ENCODE assay signal across 8 cellular contexts in the genomic region with DNA sequence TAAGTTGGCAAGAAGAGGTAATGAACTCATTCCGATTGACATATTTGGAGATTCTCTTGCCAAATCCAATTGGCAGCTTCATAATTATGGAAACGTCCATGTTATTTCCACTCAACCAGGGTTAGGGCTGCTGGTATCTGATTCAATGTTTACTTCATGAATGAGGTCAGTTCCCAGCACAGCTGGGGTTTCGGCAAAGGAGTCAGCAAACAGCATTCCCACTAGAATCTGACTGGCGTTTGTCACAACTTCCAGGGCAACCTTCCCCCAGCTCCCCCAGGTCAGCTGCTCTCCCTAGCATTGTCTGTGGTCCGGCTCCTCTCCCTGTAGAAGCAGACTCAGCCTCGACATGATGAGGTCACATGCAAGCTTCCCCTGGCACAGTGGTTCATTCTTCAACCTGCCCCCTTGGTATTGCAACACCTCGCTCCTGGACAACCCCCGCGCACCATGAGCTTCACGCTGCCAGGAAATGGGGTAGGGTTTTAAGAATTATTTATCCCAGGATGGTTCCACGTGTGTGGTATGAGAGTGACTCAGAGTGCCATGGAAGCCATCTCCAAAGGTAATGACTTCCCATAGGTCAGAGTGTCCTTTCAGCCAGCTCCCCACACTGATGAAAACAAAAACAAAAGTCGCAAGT.
A peak's percentile ranks its signal among the peaks of the same experiment; 100 is the strongest.
DNase-seq lines count a peak whose midpoint lies in the region.

No MANE protein-coding gene starts in this region.

- H3K4me3 ChIP-seq in adipocyte (ENCODE audit: low read length) (peak overlapping the region; percentile 54), skeletal muscle satellite cell (ENCODE audit: low read length) (peak overlapping the region; percentile 30)

- H3K27me3 ChIP-seq in adipocyte (replicated peaks; ENCODE audit: control insufficient read depth, insufficient read depth, low read length) (peaks cover 4% of the 10 kb centered on the region), skeletal muscle satellite cell (ENCODE audit: control insufficient read depth, insufficient read depth, low read length) (peaks cover 8% of the 10 kb centered on the region)

- H3K9ac ChIP-seq in adipocyte (ENCODE audit: low read length) (peak overlapping the region; percentile 30), skeletal muscle satellite cell (ENCODE audit: low read depth, low read length) (no peak overlapping the region)

- H3K36me3 ChIP-seq in adipocyte (ENCODE audit: control insufficient read depth, insufficient read depth, low read length, severe bottlenecking) (no peaks in the 10 kb centered on the region), skeletal muscle satellite cell (ENCODE audit: insufficient read depth, low read length) (no peaks in the 10 kb centered on the region)

- H3K9me3 ChIP-seq in adipocyte (ENCODE audit: control insufficient read depth, low read length) (no peaks in the 10 kb centered on the region), skeletal muscle satellite cell (replicated peaks; ENCODE audit: low read length) (no peaks in the 10 kb centered on the region)

- H3K4me1 ChIP-seq in adipocyte (ENCODE audit: control insufficient read depth, insufficient read depth, low read length) (peaks cover 28% of the 10 kb centered on the region), skeletal muscle satellite cell (ENCODE audit: control insufficient read depth, insufficient read depth, low read length) (peaks cover 18% of the 10 kb centered on the region)

- DNase-seq in HCEC 1CT (peak; percentile 85), adipocyte (ENCODE audit: low read depth) (no peak), hepatic stellate cell (ENCODE audit: low spot score) (peak; percentile 64), cerebellar cortex (ENCODE audit: low spot score) (no peak), UCSD-AML1 (lab: John Stamatoyannopoulos, UW; ENCODE audit: unreplicated experiment) (no peak), foreskin melanocyte (no peak)
- no peak for DNase-seq in stimulated activated CD4-positive, alpha-beta T cell treated with anti-CD3 and anti-CD28 coated beads, Interleukin-4, amount 100 ng/mL, for 1 hour

- H3K4me2 ChIP-seq in skeletal muscle satellite cell (ENCODE audit: low read length), result peak overlapping the region; percentile 73

Comparison
In these comparisons a context has a peak if more than half of its experiments do, and no peak if none do; other contexts are left out.
1. DNase-seq: peak in HCEC 1CT (single experiment) and hepatic stellate cell (single experiment); none in adipocyte (single experiment), stimulated activated CD4-positive, alpha-beta T cell treated with anti-CD3 and anti-CD28 coated beads, Interleukin-4, amount 100 ng/mL, for 1 hour (single experiment), cerebellar cortex (single experiment), UCSD-AML1 (single experiment) and foreskin melanocyte (single experiment).